13 cellular contexts compared by ENCODE assay signal in genomic region chr6:2917065-2917464, GRCh38. TPM values are rescaled to one million over a fixed set of nuclear protein-coding genes. Genes with fewer than 3 reads are reported as not detected.
A peak's percentile ranks its signal among the peaks of the same experiment; 100 is the strongest.
DNase-seq lines count a peak whose midpoint lies in the region; TF ChIP-seq lines count a peak whose summit lies in the region.
"Had no signal": no experiment of that assay in that cellular context is flagged by ENCODE, and none has a peak within 500 bp of the region (broad histone marks: within the 10 kb centered on the region; RNA-seq: fewer than 3 reads in every experiment).

No MANE protein-coding gene starts in this region.

- DNase-seq in NCI-H82 (lab: John Stamatoyannopoulos, UW) (peak; percentile 10), NCI-H82 treated with DMSO at 0.1 percent for 48 hours (lab: John Stamatoyannopoulos, UW; ENCODE audit: unreplicated experiment) (no peak), fibroblast of the aortic adventitia (ENCODE audit: low read depth) (no peak), NCI-H446 (lab: John Stamatoyannopoulos, UW) (no peak), NCI-H446 treated with DMSO at 0.1 percent for 48 hours (lab: John Stamatoyannopoulos, UW) (no peak), GM13977 (ENCODE audit: low spot score) (no peak)
- peak; percentile 19 for DNase-seq in stimulated activated CD8-positive, alpha-beta memory T cell treated with anti-CD3 and anti-CD28 coated beads, Interleukin-4, amount 100 ng/mL, for 48 hours
- DNase-seq: lower lobe of right lung; NCI-H1048; stimulated activated CD4-positive, alpha-beta T cell treated with anti-CD3 and anti-CD28 coated beads, Interleukin-4, amount 100 ng/mL, for 24 hours; uterus had no signal

- in situ Hi-C loops in GM13977 (cut with MboI; ENCODE audit: low pct_unique_long_range_greater_than_20kb, low sequenced_read_pairs, unreplicated experiment): no loop called here

- TF ChIP-seq CTCF in WI38 (IDR thresholded peaks at IDR 0.05; ENCODE audit: low read depth, low read length): 0 out of 2 replicates have a peak, but pooled peaks have one; percentile 11
- TF ChIP-seq CTCF in fibroblast of the aortic adventitia (IDR thresholded peaks at IDR 0.05; ENCODE audit: insufficient read depth, low read length): peak; percentile 5
- no peak for TF ChIP-seq CTCF in GM13977 (IDR thresholded peaks at IDR 0.05; ENCODE audit: extremely low read depth, insufficient read depth, missing control alignments)

- H3K4me3 ChIP-seq in WI38 (ENCODE audit: low read depth, low read length) (no peak overlapping the region), fibroblast of the aortic adventitia (ENCODE audit: low read depth, low read length) (no peak overlapping the region)
- H3K4me3 ChIP-seq: lower lobe of right lung, uterus had no signal

RNA-seq across cellular contexts. Expression of gene SERPINB9, which starts 14.0 kb away (rescaled TPM):
- total RNA-seq in fibroblast of the aortic adventitia (ENCODE audit: low replicate concordance): 3.3 and 9.3 TPM in 2 replicates
- total RNA-seq: HT1080 had no signal

RNA-seq across cellular contexts. Expression of gene SERPINB6, which starts 54.3 kb away (rescaled TPM):
- 102 and 164 TPM in 2 replicates for total RNA-seq in fibroblast of the aortic adventitia (ENCODE audit: low replicate concordance)

Comparison
In these comparisons a context has a peak if more than half of its experiments do, and no peak if none do; other contexts are left out.
1. DNase-seq: peak in NCI-H82 (single experiment) and stimulated activated CD8-positive, alpha-beta memory T cell treated with anti-CD3 and anti-CD28 coated beads, Interleukin-4, amount 100 ng/mL, for 48 hours (single experiment); none in NCI-H82 treated with DMSO at 0.1 percent for 48 hours (single experiment), fibroblast of the aortic adventitia (single experiment), NCI-H446 (0 of 2), NCI-H446 treated with DMSO at 0.1 percent for 48 hours (single experiment) and GM13977 (single experiment).